ENCODE assay signal across 8 cellular contexts in the genomic region with DNA sequence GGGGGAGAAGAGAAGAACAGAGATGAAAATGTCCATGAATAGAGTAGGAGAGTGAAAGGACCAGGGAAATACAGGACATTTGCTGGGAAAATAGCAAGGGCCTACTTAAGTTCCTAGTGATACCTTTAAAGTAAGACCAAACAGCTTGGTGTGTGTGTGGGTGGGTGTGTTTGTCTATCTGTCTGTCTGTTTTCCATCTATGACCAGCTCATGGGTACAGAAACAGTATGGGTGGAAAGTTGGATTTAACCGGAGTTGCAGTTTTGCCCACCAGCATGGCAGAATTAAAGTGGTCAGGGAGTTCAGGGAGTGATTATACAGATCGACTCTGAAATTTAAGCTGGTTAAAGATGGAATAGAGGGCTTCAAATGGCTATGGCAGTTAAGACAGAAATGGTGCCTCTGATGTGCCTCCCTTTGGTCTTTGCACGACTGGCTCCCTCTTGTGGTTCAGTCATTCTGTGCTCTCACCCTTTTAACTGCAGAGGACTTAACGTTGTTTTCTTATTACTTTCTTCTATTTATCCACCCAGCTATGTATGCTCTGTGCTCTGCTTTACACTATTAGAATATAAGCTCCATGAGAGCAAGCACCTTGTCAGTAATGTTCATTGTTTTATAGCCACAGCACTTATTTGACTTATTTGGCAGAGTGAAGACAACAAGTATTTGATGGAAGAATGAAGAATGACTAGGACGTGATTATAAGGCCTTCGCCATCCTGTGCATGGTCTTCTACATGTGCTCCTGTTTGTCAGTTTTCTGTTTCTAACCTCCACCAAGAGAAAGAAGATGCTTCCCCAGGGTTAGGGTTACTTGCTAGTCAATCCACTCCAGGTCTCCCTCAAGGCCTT.
DNase-seq lines count a peak whose midpoint lies in the region; ATAC-seq lines count a peak whose summit lies in the region.

No MANE protein-coding gene starts in this region.

- DNase-seq in DMS53 treated with DMSO at 0.1 percent for 48 hours (lab: John Stamatoyannopoulos, UW; ENCODE audit: unreplicated experiment) = peak; percentile 85
- DNase-seq in LoVo (ENCODE audit: low spot score) = peak; percentile 47
- DNase-seq in SK-MEL-5 (ENCODE audit: low read depth, low spot score) = peak; percentile 76
- DNase-seq in activated gamma-delta T cell treated with anti-CD3 and anti-CD28 coated beads, Interleukin-2, amount 50 U/mL, for 16 hours (ENCODE audit: low read depth) = peak; percentile 43
- peak; percentile 49 for DNase-seq in glomerular visceral epithelial cell (ENCODE audit: extremely low spot score)
- no peak for DNase-seq in sciatic nerve (ENCODE audit: low spot score)
- DNase-seq in posterior vena cava (ENCODE audit: low spot score) = no peak

- ATAC-seq in GM21723 (IDR thresholded peaks at IDR 0.05; ENCODE audit: unreplicated experiment) = peak; percentile 94
- ATAC-seq in sciatic nerve = peak; percentile 89

- intact Hi-C loops in sciatic nerve (cut with DNase I) = no loop called here
- intact Hi-C loops in posterior vena cava (cut with DNase I) = no loop called here

- in situ Hi-C loops in SK-MEL-5 (cut with HindIII; ENCODE audit: low pct_unique_long_range_greater_than_20kb, low sequenced_read_pairs) = no loop called here

Comparison
In these comparisons a context has a peak if more than half of its experiments do, and no peak if none do; other contexts are left out.
1. DNase-seq: peak in DMS53 treated with DMSO at 0.1 percent for 48 hours (single experiment), LoVo (single experiment), SK-MEL-5 (single experiment), activated gamma-delta T cell treated with anti-CD3 and anti-CD28 coated beads, Interleukin-2, amount 50 U/mL, for 16 hours (single experiment) and glomerular visceral epithelial cell (single experiment); none in sciatic nerve (single experiment) and posterior vena cava (single experiment).